ENCODE assay signal across 1 cellular context in genomic region chr12:131509706-131510105, GRCh38.
A peak's percentile ranks its signal among the peaks of the same experiment; 100 is the strongest.
TF ChIP-seq lines count a peak whose summit lies in the region.

No MANE protein-coding gene starts in this region.

TF ChIP-seq in GM12878, 131 proteins besides CTCF, POLR2A, EP300 and RAD21 (continued from another document):
- TF ChIP-seq CEBPZ (IDR thresholded peaks at IDR 0.05; ENCODE audit: low read depth, low read length) = no peak
- TF ChIP-seq BCL11A (IDR thresholded peaks at IDR 0.05; ENCODE audit: low read depth, low read length) = 0 out of 2 replicates have a peak, but pooled peaks have one; percentile 15
- no peak for TF ChIP-seq SPI1 (IDR thresholded peaks at IDR 0.05; ENCODE audit: borderline replicate concordance, insufficient read depth, low read depth, low read length)
- TF ChIP-seq DPF2 (IDR thresholded peaks at IDR 0.05) = peak; percentile 36; the same call in 1 of the 2 replicates
- no peak for TF ChIP-seq NR2C2 (IDR thresholded peaks at IDR 0.05; ENCODE audit: borderline replicate concordance, control insufficient read depth, insufficient read length, low read depth)
- TF ChIP-seq ZBTB11 (CRISPR knock-in tag; IDR thresholded peaks at IDR 0.05) = no peak
- TF ChIP-seq POLR2AphosphoS2 (IDR thresholded peaks at IDR 0.05; ENCODE audit: low read depth, low read length) = no peak
- no peak for TF ChIP-seq KLF5 (IDR thresholded peaks at IDR 0.05; ENCODE audit: partially characterized antibody)
- TF ChIP-seq, protein P1, sequence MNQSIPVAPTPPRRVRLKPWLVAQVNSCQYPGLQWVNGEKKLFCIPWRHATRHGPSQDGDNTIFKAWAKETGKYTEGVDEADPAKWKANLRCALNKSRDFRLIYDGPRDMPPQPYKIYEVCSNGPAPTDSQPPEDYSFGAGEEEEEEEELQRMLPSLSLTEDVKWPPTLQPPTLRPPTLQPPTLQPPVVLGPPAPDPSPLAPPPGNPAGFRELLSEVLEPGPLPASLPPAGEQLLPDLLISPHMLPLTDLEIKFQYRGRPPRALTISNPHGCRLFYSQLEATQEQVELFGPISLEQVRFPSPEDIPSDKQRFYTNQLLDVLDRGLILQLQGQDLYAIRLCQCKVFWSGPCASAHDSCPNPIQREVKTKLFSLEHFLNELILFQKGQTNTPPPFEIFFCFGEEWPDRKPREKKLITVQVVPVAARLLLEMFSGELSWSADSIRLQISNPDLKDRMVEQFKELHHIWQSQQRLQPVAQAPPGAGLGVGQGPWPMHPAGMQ (IDR thresholded peaks at IDR 0.05; ENCODE audit: borderline replicate concordance) = no peak
- TF ChIP-seq ATF7 (IDR thresholded peaks at IDR 0.05; ENCODE audit: low read depth) = peak; percentile 23; the same call in 1 of the 2 replicates
- peak in 1 of 2 experiments; percentile 30; a peak in 1 of 4 replicates for TF ChIP-seq BHLHE40 (IDR thresholded peaks at IDR 0.05; ENCODE audit: borderline replicate concordance in 1 of 2, low read depth in 2 of 2, low read length in 1 of 2)
- no peak for TF ChIP-seq SREBF1 (IDR thresholded peaks at IDR 0.05; ENCODE audit: low read length)
- no peak for TF ChIP-seq BACH1 (IDR thresholded peaks at IDR 0.05; ENCODE audit: borderline replicate concordance)
- TF ChIP-seq IKZF1 (conservative IDR thresholded peaks at IDR 0.05) = peak; percentile 42; the same call in 1 of the 2 replicates
